ENCODE assay signal across 1 cellular context in genomic region chr12:132015686-132016430, GRCh38.
TF ChIP-seq lines count a peak whose summit lies in the region.

No MANE protein-coding gene starts in this region.

TF ChIP-seq in H1, 55 proteins besides CTCF, POLR2A, EP300 and RAD21 (continued from another document):
- no peak for TF ChIP-seq TBP (IDR thresholded peaks at IDR 0.05; ENCODE audit: low read depth, low read length)
- no peak for TF ChIP-seq SUZ12 (IDR thresholded peaks at IDR 0.05; ENCODE audit: low read length)
- no peak for TF ChIP-seq KDM1A (IDR thresholded peaks at IDR 0.05; ENCODE audit: borderline replicate concordance, low read length)
TF ChIP-seq in H1: peak in this region for 0.
